In the genomic region with DNA sequence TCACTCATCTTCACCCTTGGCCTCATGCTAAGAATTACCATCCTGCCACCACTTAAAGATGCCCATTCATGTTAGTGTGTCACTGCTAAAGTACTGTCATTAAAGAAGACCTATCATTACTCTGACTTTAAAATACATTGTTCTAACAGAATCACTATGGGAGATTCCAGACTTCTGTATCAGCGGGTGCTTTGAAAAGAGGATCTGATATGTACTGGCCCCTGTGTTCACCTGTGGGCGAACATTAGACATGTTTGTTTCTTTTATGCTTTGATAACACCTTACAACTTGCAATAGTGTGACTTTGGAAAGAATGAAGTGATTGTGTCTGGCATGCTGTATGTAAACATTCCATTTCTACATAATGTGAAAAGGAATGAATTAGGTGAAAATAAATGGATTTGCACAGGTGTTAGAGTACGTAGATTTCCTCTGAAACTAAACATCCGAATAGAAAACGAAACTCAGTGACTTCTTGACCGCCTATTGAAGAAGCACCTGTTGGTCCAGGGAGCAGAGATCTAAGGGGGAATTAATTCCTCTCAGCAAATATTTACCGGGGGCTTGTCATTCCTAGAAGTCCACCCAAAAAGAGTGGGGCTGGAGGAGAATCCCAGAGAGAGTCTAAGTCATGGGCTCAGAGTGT, we compare ENCODE assay signal across 1 cellular context.
TF ChIP-seq lines count a peak whose summit lies in the region.

No MANE protein-coding gene starts in this region.

TF ChIP-seq in GM12878, 131 proteins besides CTCF, POLR2A, EP300 and RAD21 (continued from another document):
- TF ChIP-seq RUNX3 (IDR thresholded peaks at IDR 0.05; ENCODE audit: low read length) (no peak), PAX5 (IDR thresholded peaks at IDR 0.05; ENCODE audit: borderline replicate concordance, low read depth, low read length) (no peak), CHD1 (IDR thresholded peaks at IDR 0.05; ENCODE audit: low read depth, low read length) (no peak), STAT3 (IDR thresholded peaks at IDR 0.05; ENCODE audit: low read depth, low read length) (no peak), ETV6 (conservative IDR thresholded peaks at IDR 0.05 in 1 of 2, IDR thresholded peaks at IDR 0.05 in 1 of 2; ENCODE audit: borderline replicate concordance in 1 of 2, low read depth in 1 of 2) (no peak), WRNIP1 (IDR thresholded peaks at IDR 0.05; ENCODE audit: borderline replicate concordance, low read depth, low read length) (no peak), MXI1 (IDR thresholded peaks at IDR 0.05; ENCODE audit: low read depth, low read length) (no peak), SPI1 (IDR thresholded peaks at IDR 0.05; ENCODE audit: borderline replicate concordance, insufficient read depth, low read depth, low read length) (peak; percentile 35; the same call in 1 of the 2 replicates), SMC3 (IDR thresholded peaks at IDR 0.05; ENCODE audit: borderline replicate concordance, low read length) (no peak), RCOR1 (conservative IDR thresholded peaks at IDR 0.05; ENCODE audit: low read depth, low read length) (no peak)
